8 cellular contexts compared by ENCODE assay signal in genomic region chr5:177592905-177593304, GRCh38. TPM values are rescaled to one million over a fixed set of nuclear protein-coding genes. Genes with fewer than 3 reads are reported as not detected.
DNase-seq lines count a peak whose midpoint lies in the region; TF ChIP-seq lines count a peak whose summit lies in the region.

No MANE protein-coding gene starts in this region.

- H3K9me3 Mint-ChIP-seq in activated naive CD4-positive, alpha-beta T cell treated with anti-CD3 and anti-CD28 coated beads, Interleukin-2, amount 50 U/mL, for 24 hours: no peaks in the 10 kb centered on the region

- TF ChIP-seq CTCF in breast epithelium (IDR thresholded peaks at IDR 0.05): no peak

- H3K9me3 ChIP-seq in breast epithelium (no peaks in the 10 kb centered on the region), mesodermal cell (ENCODE audit: control insufficient read depth, low read length) (no peaks in the 10 kb centered on the region)

- H3K27ac Mint-ChIP-seq in activated naive CD4-positive, alpha-beta T cell treated with anti-CD3 and anti-CD28 coated beads, Interleukin-2, amount 50 U/mL, for 24 hours: peak overlapping the region; percentile 30

- intact Hi-C loops in breast epithelium (cut with DNase I; ENCODE audit: low total_unique reads): no loop called here

- H3K36me3 Mint-ChIP-seq in activated naive CD4-positive, alpha-beta T cell treated with anti-CD3 and anti-CD28 coated beads, Interleukin-2, amount 50 U/mL, for 24 hours: peaks cover 11% of the 10 kb centered on the region

- no peaks in the 10 kb centered on the region for H3K36me3 ChIP-seq in breast epithelium
- peaks cover 44% of the 10 kb centered on the region for H3K36me3 ChIP-seq in mesodermal cell (ENCODE audit: control insufficient read depth, insufficient read depth, low read length)
- no peaks in the 10 kb centered on the region for H3K36me3 ChIP-seq in urinary bladder (ENCODE audit: insufficient read depth)

- H3K4me1 Mint-ChIP-seq in activated naive CD4-positive, alpha-beta T cell treated with anti-CD3 and anti-CD28 coated beads, Interleukin-2, amount 50 U/mL, for 24 hours: peaks cover 25% of the 10 kb centered on the region

- no peak for TF ChIP-seq POLR2A in breast epithelium (IDR thresholded peaks at IDR 0.05)

- H3K4me3 ChIP-seq in breast epithelium: peak overlapping the region; percentile 98 to 100 (median 98)
- peak overlapping the region; percentile 96 for H3K4me3 ChIP-seq in mesodermal cell (ENCODE audit: extremely low read depth, insufficient read depth, low read length, poor library complexity, severe bottlenecking)
- H3K4me3 ChIP-seq in urinary bladder (ENCODE audit: low read depth, low read length): peak overlapping the region; percentile 94

- peak overlapping the region in 1 of 2 donors; percentile 92 for H3K27ac ChIP-seq in breast epithelium
- H3K27ac ChIP-seq in mesodermal cell (ENCODE audit: low read depth, low read length, severe bottlenecking): no peak overlapping the region
- no peak overlapping the region for H3K27ac ChIP-seq in urinary bladder (ENCODE audit: low read depth)

- H3K27me3 Mint-ChIP-seq in activated naive CD4-positive, alpha-beta T cell treated with anti-CD3 and anti-CD28 coated beads, Interleukin-2, amount 50 U/mL, for 24 hours: peaks cover 3% of the 10 kb centered on the region

- WGBS in mesodermal cell (ENCODE audit: insufficient coverage in 2 of 2), 2 experiments: 73 to 77% methylated on average over 5 to 6 of the region's 13 CpGs
- WGBS in urinary bladder: 76% methylated on average over 13 of the region's 13 CpGs

- no peaks in the 10 kb centered on the region for H3K27me3 ChIP-seq in breast epithelium

- no peak for DNase-seq in activated naive CD4-positive, alpha-beta T cell (lab: John Stamatoyannopoulos, UW)
- DNase-seq in breast epithelium (ENCODE audit: low spot score in 2 of 2) (no peak), NCI-H446 (lab: John Stamatoyannopoulos, UW) (no peak), dedifferentiated amniotic fluid mesenchymal stem cell (ENCODE audit: extremely low spot score) (no peak), NCI-H526 (lab: John Stamatoyannopoulos, UW) (no peak)

- peak overlapping the region; percentile 100 for H3K4me3 Mint-ChIP-seq in activated naive CD4-positive, alpha-beta T cell treated with anti-CD3 and anti-CD28 coated beads, Interleukin-2, amount 50 U/mL, for 24 hours

- H3K4me1 ChIP-seq in breast epithelium (peaks cover 0 to 10% of the 10 kb centered on the region in 2 donors), mesodermal cell (ENCODE audit: control insufficient read depth, insufficient read depth, low read length, poor library complexity, severe bottlenecking) (no peaks in the 10 kb centered on the region), urinary bladder (ENCODE audit: insufficient read depth) (peaks cover 1% of the 10 kb centered on the region)

RNA-seq across cellular contexts. Expression of gene TMED9, which starts 0.9 kb away (rescaled TPM):
- 100 to 1,000 TPM in 1 of 3 donors, 10 to 100 TPM in 2; 75.4 to 109 (median 95.1) TPM for total RNA-seq in breast epithelium
- polyA plus RNA-seq in mesodermal cell (2013, experiment 1 of 2): 316 TPM
- polyA plus RNA-seq in mesodermal cell (2013, experiment 2 of 2): 273 TPM
- 50.9 TPM for total RNA-seq in urinary bladder
- 136 TPM for polyA plus RNA-seq in urinary bladder

RNA-seq across cellular contexts. Expression of gene B4GALT7, which starts 7.0 kb away (rescaled TPM):
- total RNA-seq in breast epithelium (10 to 100 TPM; 21.4 to 27.5 (median 22.6) TPM), urinary bladder (14.3 TPM)
- polyA plus RNA-seq in mesodermal cell (2013, experiment 1 of 2): 28.4 TPM
- polyA plus RNA-seq in mesodermal cell (2013, experiment 2 of 2): 21.6 TPM
- polyA plus RNA-seq in urinary bladder: 29.4 TPM

RNA-seq across cellular contexts. Expression of gene FAM193B, which starts 38.5 kb away (rescaled TPM):
- total RNA-seq in breast epithelium (10 to 100 TPM; 35.4 to 81.5 (median 77.0) TPM), urinary bladder (22.8 TPM)
- 84.5 TPM for polyA plus RNA-seq in mesodermal cell (2013, experiment 1 of 2)
- 80.8 TPM for polyA plus RNA-seq in mesodermal cell (2013, experiment 2 of 2)
- polyA plus RNA-seq in urinary bladder: 66.7 TPM
